In genomic region chr3:85360742-85361387, GRCh38 we compare ENCODE assay signal across 7 cellular contexts.
DNase-seq lines count a peak whose midpoint lies in the region; ATAC-seq and TF ChIP-seq lines count a peak whose summit lies in the region.

No MANE protein-coding gene starts in this region.

- intact Hi-C loops in upper lobe of right lung (cut with DNase I) = no loop called here

- H3K27me3 ChIP-seq in upper lobe of right lung = no peaks in the 10 kb centered on the region

- H3K27ac ChIP-seq in upper lobe of right lung = no peak overlapping the region

- H3K9me3 Mint-ChIP-seq in activated naive CD8-positive, alpha-beta T cell treated with anti-CD3 and anti-CD28 coated beads, Interleukin-2, amount 50 U/mL, for 24 hours = no peaks in the 10 kb centered on the region

- H3K4me3 Mint-ChIP-seq in activated naive CD8-positive, alpha-beta T cell treated with anti-CD3 and anti-CD28 coated beads, Interleukin-2, amount 50 U/mL, for 24 hours = no peak overlapping the region

- no peaks in the 10 kb centered on the region for H3K27me3 Mint-ChIP-seq in activated naive CD8-positive, alpha-beta T cell treated with anti-CD3 and anti-CD28 coated beads, Interleukin-2, amount 50 U/mL, for 24 hours

- peak; percentile 57 to 72 for DNase-seq in NCI-H2081 (lab: John Stamatoyannopoulos, UW)
- peak; percentile 3 for DNase-seq in activated naive CD8-positive, alpha-beta T cell treated with anti-CD3 and anti-CD28 coated beads, Interleukin-2, amount 50 U/mL, for 24 hours
- DNase-seq in inferior parietal cortex (ENCODE audit: extremely low spot score) = peak; percentile 85
- no peak for DNase-seq in upper lobe of right lung

- H3K36me3 ChIP-seq in upper lobe of right lung = no peaks in the 10 kb centered on the region

- H3K27ac Mint-ChIP-seq in activated naive CD8-positive, alpha-beta T cell treated with anti-CD3 and anti-CD28 coated beads, Interleukin-2, amount 50 U/mL, for 24 hours = no peak overlapping the region

- H3K4me3 ChIP-seq in upper lobe of right lung = no peak overlapping the region

- H3K4me1 Mint-ChIP-seq in activated naive CD8-positive, alpha-beta T cell treated with anti-CD3 and anti-CD28 coated beads, Interleukin-2, amount 50 U/mL, for 24 hours = no peaks in the 10 kb centered on the region

- H3K4me1 ChIP-seq in upper lobe of right lung = no peaks in the 10 kb centered on the region

- no peaks in the 10 kb centered on the region for H3K36me3 Mint-ChIP-seq in activated naive CD8-positive, alpha-beta T cell treated with anti-CD3 and anti-CD28 coated beads, Interleukin-2, amount 50 U/mL, for 24 hours (ENCODE audit: low read depth)

- ATAC-seq in HG02610 (IDR thresholded peaks at IDR 0.05; ENCODE audit: unreplicated experiment) (peak; percentile 90), upper lobe of right lung (peak; percentile 78), HG03159 (IDR thresholded peaks at IDR 0.05; ENCODE audit: unreplicated experiment) (no peak)
- no peak for ATAC-seq in activated naive CD8-positive, alpha-beta T cell treated with anti-CD3 and anti-CD28 coated beads, Interleukin-2, amount 50 U/mL, for 24 hours

- peak; percentile 55 for TF ChIP-seq CTCF in GM12873 (IDR thresholded peaks at IDR 0.05; ENCODE audit: insufficient read depth, low read depth, low read length, missing control alignments)
- TF ChIP-seq CTCF in upper lobe of right lung (IDR thresholded peaks at IDR 0.05) = peak; percentile 44

- no peaks in the 10 kb centered on the region for H3K9me3 ChIP-seq in upper lobe of right lung

Comparison
In these comparisons a context has a peak if more than half of its experiments do, and no peak if none do; other contexts are left out.
1. ATAC-seq: peak in HG02610 (single experiment) and upper lobe of right lung (single experiment); none in activated naive CD8-positive, alpha-beta T cell treated with anti-CD3 and anti-CD28 coated beads, Interleukin-2, amount 50 U/mL, for 24 hours (single experiment) and HG03159 (single experiment).